ENCODE assay signal across 1 cellular context in genomic region chr12:67241482-67241881, GRCh38.
TF ChIP-seq lines count a peak whose summit lies in the region.

No MANE protein-coding gene starts in this region.

TF ChIP-seq in K562, 482 proteins besides CTCF, POLR2A, EP300 and RAD21 (continued from another document):
- TF ChIP-seq ATF3 (IDR thresholded peaks at IDR 0.05) (peak; percentile 75), ATF3 (CRISPR knock-in tag; conservative IDR thresholded peaks at IDR 0.05) (no peak), MAFG (tag; conservative IDR thresholded peaks at IDR 0.05) (peak; percentile 22; the same call in 1 of the 2 replicates), NFE2 (IDR thresholded peaks at IDR 0.05; ENCODE audit: low read depth) (peak; percentile 49; the same call in 1 of the 2 replicates)
TF ChIP-seq in K562: peak in this region for 5.
